ENCODE assay signal across 1 cellular context in genomic region chr1:244864253-244865027, GRCh38.
TF ChIP-seq lines count a peak whose summit lies in the region.

TSS of gene HNRNPU (minus strand) at chr1:244864543. CDS start at chr1:244864307, 236 bp downstream.

TF ChIP-seq in HepG2, 621 proteins besides CTCF, POLR2A, EP300 and RAD21 (continued from another document and continues in another):
- TF ChIP-seq PRDM15 (CRISPR knock-in tag; IDR thresholded peaks at IDR 0.05) (peak; percentile 21; the same call in 1 of the 2 replicates), CAMTA2 (CRISPR knock-in tag; IDR thresholded peaks at IDR 0.05; ENCODE audit: borderline replicate concordance) (no peak), HNF4A (CRISPR knock-in tag; IDR thresholded peaks at IDR 0.05) (no peak), ZFP91 (CRISPR knock-in tag; IDR thresholded peaks at IDR 0.05; ENCODE audit: borderline replicate concordance) (peak; percentile 88), HIVEP1 (CRISPR knock-in tag; IDR thresholded peaks at IDR 0.05) (peak; percentile 63; the same call in 1 of the 2 replicates), TBL1XR1 (IDR thresholded peaks at IDR 0.05; ENCODE audit: borderline replicate concordance, low read length, partially characterized antibody) (peak; percentile 68), HNRNPUL1 (IDR thresholded peaks at IDR 0.05; ENCODE audit: low read depth, low read length) (no peak), ZNF263 (CRISPR knock-in tag; IDR thresholded peaks at IDR 0.05) (peak; percentile 86), ZC3H13 (CRISPR knock-in tag; IDR thresholded peaks at IDR 0.05) (no peak), MAX (IDR thresholded peaks at IDR 0.05) (peak; percentile 60), HOXA3 (CRISPR knock-in tag; IDR thresholded peaks at IDR 0.05) (peak; percentile 84), SRY (CRISPR knock-in tag; IDR thresholded peaks at IDR 0.05) (peak; percentile 90; the same call in 1 of the 2 replicates), TFDP2 (CRISPR knock-in tag; IDR thresholded peaks at IDR 0.05) (peak; percentile 85), ZNF558 (CRISPR knock-in tag; IDR thresholded peaks at IDR 0.05; ENCODE audit: borderline replicate concordance) (no peak), ZNF563 (CRISPR knock-in tag; IDR thresholded peaks at IDR 0.05) (no peak), ZNF619 (CRISPR knock-in tag; IDR thresholded peaks at IDR 0.05) (no peak; the same call in 1 of the 2 replicates), JUNB (CRISPR knock-in tag; IDR thresholded peaks at IDR 0.05; ENCODE audit: borderline replicate concordance) (no peak; the same call in 1 of the 2 replicates), NFE2 (CRISPR knock-in tag; IDR thresholded peaks at IDR 0.05) (no peak), ZNF687 (CRISPR knock-in tag; IDR thresholded peaks at IDR 0.05) (peak; percentile 84), ZBTB10 (CRISPR knock-in tag; IDR thresholded peaks at IDR 0.05; ENCODE audit: borderline replicate concordance) (no peak), REST (IDR thresholded peaks at IDR 0.05; ENCODE audit: borderline replicate concordance in 1 of 2, low read depth in 1 of 2, low read length in 2 of 2) (peak in 1 of 2 experiments; percentile 74; a peak in 1 of 4 replicates), AKAP8 (CRISPR knock-in tag; IDR thresholded peaks at IDR 0.05) (peak; percentile 65; the same call in 1 of the 2 replicates), PRDM4 (CRISPR knock-in tag; IDR thresholded peaks at IDR 0.05; ENCODE audit: borderline replicate concordance) (no peak), CCAR2 (optimal IDR thresholded peaks at IDR 0.05; ENCODE audit: low read depth, low read length) (no peak), KAT7 (CRISPR knock-in tag; IDR thresholded peaks at IDR 0.05; ENCODE audit: borderline replicate concordance) (peak; percentile 83), MXI1 (IDR thresholded peaks at IDR 0.05; ENCODE audit: borderline replicate concordance, low read depth, low read length) (peak; percentile 84; the same call in 1 of the 3 replicates), PPARG (CRISPR knock-in tag; conservative IDR thresholded peaks at IDR 0.05) (no peak; the same call in 1 of the 2 replicates), SOX5 (CRISPR knock-in tag; IDR thresholded peaks at IDR 0.05; ENCODE audit: borderline replicate concordance) (peak; percentile 65; the same call in 1 of the 2 replicates), SRF (IDR thresholded peaks at IDR 0.05; ENCODE audit: low read depth, low read length) (no peak), ZNF10 (CRISPR knock-in tag; IDR thresholded peaks at IDR 0.05; ENCODE audit: borderline replicate concordance, low read depth) (no peak), RBM22 (optimal IDR thresholded peaks at IDR 0.05; ENCODE audit: low read length) (no peak), ATF2 (CRISPR knock-in tag; IDR thresholded peaks at IDR 0.05) (no peak), ZBTB1 (CRISPR knock-in tag; IDR thresholded peaks at IDR 0.05; ENCODE audit: borderline replicate concordance) (no peak), TARDBP (CRISPR knock-in tag; IDR thresholded peaks at IDR 0.05) (peak; percentile 91), SP5 (CRISPR knock-in tag; IDR thresholded peaks at IDR 0.05; ENCODE audit: borderline replicate concordance, low read depth) (peak; percentile 92)
